ENCODE assay signal across 14 cellular contexts in the genomic region with DNA sequence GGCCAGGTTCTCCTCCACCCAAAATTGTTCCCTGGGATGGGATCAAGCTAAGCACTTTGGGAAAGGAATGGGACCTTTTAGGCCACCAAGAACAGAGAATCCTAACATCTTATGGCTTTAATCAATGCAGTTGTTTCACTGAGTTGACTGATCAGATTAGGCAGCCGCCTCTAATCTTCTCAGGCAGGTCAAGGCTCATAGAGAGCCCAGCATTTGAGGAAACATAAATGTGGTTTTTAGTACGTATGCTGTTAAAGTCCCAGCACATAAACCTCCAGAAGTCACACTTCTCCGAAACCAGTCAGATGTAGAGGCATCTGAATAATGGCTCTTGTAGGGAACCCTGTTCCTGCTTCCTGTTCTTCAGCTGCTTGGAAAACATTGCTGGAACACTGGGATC.
"Had no signal": no experiment of that assay in that cellular context is flagged by ENCODE, and none has a peak within 500 bp of the region (broad histone marks: within the 10 kb centered on the region; RNA-seq: fewer than 3 reads in every experiment).

No MANE protein-coding gene starts in this region.

- DNase-seq: activated CD4-positive, alpha-beta T cell treated with anti-CD3 and anti-CD28 coated beads, Interleukin-2, amount 50 U/mL, for 4 hours; activated gamma-delta T cell; cerebellar nuclear complex; effector memory CD4-positive, alpha-beta T cell; nucleus accumbens; sigmoid colon; stimulated activated CD4-positive, alpha-beta T cell treated with anti-CD3 and anti-CD28 coated beads, Interleukin-4, amount 100 ng/mL, for 4 hours; T-helper 1 cell; T-helper 9 cell; upper lobe of right lung had no signal

- H3K4me3 ChIP-seq: esophagus muscularis mucosa, sigmoid colon, upper lobe of right lung had no signal

- H3K4me3 Mint-ChIP-seq: activated naive CD8-positive, alpha-beta T cell; nephron; stimulated activated memory B cell treated with anti-CD40 and anti-IgM and Interleukin-4, amounts not matched to agents 10 μg/mL and 1 μg/mL and 100 μg/mL, for 72 hours had no signal

- H3K27me3 ChIP-seq: esophagus muscularis mucosa, sigmoid colon, upper lobe of right lung had no signal

- ATAC-seq: stimulated activated memory B cell treated with anti-CD40 and anti-IgM and Interleukin-4, amounts not matched to agents 10 μg/mL and 1 μg/mL and 100 μg/mL, for 72 hours; upper lobe of right lung had no signal

- H3K36me3 Mint-ChIP-seq: activated naive CD8-positive, alpha-beta T cell had no signal

- H3K27me3 Mint-ChIP-seq: activated naive CD8-positive, alpha-beta T cell; stimulated activated memory B cell treated with anti-CD40 and anti-IgM and Interleukin-4, amounts not matched to agents 10 μg/mL and 1 μg/mL and 100 μg/mL, for 72 hours had no signal

- H3K27ac ChIP-seq: esophagus muscularis mucosa, sigmoid colon, upper lobe of right lung had no signal

- H3K36me3 ChIP-seq: esophagus muscularis mucosa, sigmoid colon, upper lobe of right lung had no signal

- H3K9me3 ChIP-seq: sigmoid colon, upper lobe of right lung had no signal

- H3K27ac Mint-ChIP-seq: activated naive CD8-positive, alpha-beta T cell; nephron; stimulated activated memory B cell treated with anti-CD40 and anti-IgM and Interleukin-4, amounts not matched to agents 10 μg/mL and 1 μg/mL and 100 μg/mL, for 72 hours had no signal
